11 cellular contexts compared by ENCODE assay signal in genomic region chr6:14089224-14089623, GRCh38. TPM values are rescaled to one million over a fixed set of nuclear protein-coding genes. Genes with fewer than 3 reads are reported as not detected.
A peak's percentile ranks its signal among the peaks of the same experiment; 100 is the strongest.
DNase-seq lines count a peak whose midpoint lies in the region; ATAC-seq lines count a peak whose summit lies in the region.
"Had no signal": no experiment of that assay in that cellular context is flagged by ENCODE, and none has a peak within 500 bp of the region (broad histone marks: within the 10 kb centered on the region; RNA-seq: fewer than 3 reads in every experiment).

No MANE protein-coding gene starts in this region.

- H3K27ac Mint-ChIP-seq in activated naive CD8-positive, alpha-beta T cell treated with anti-CD3 and anti-CD28 coated beads, Interleukin-2, amount 50 U/mL, for 24 hours, result no peak overlapping the region
- H3K27ac Mint-ChIP-seq in activated naive CD8-positive, alpha-beta T cell treated with anti-CD3 and anti-CD28 coated beads for 36 hours, result no peak overlapping the region

- peaks cover 53% of the 10 kb centered on the region for H3K4me1 Mint-ChIP-seq in activated naive CD8-positive, alpha-beta T cell treated with anti-CD3 and anti-CD28 coated beads, Interleukin-2, amount 50 U/mL, for 24 hours
- peaks cover 31% of the 10 kb centered on the region for H3K4me1 Mint-ChIP-seq in activated naive CD8-positive, alpha-beta T cell treated with anti-CD3 and anti-CD28 coated beads for 36 hours

- ATAC-seq in activated naive CD8-positive, alpha-beta T cell treated with anti-CD3 and anti-CD28 coated beads, Interleukin-2, amount 50 U/mL, for 24 hours, result peak; percentile 39
- ATAC-seq in GM21786 (IDR thresholded peaks at IDR 0.05; ENCODE audit: unreplicated experiment) (peak; percentile 45), HG03378 (IDR thresholded peaks at IDR 0.05; ENCODE audit: unreplicated experiment) (peak; percentile 46)

- H3K36me3 Mint-ChIP-seq in activated naive CD8-positive, alpha-beta T cell treated with anti-CD3 and anti-CD28 coated beads, Interleukin-2, amount 50 U/mL, for 24 hours (ENCODE audit: low read depth), result no peaks in the 10 kb centered on the region
- H3K36me3 Mint-ChIP-seq in activated naive CD8-positive, alpha-beta T cell treated with anti-CD3 and anti-CD28 coated beads for 36 hours, result peaks cover 6% of the 10 kb centered on the region

- intact Hi-C loops in head of caudate nucleus (cut with DNase I), result no loop called here

- H3K9me3 Mint-ChIP-seq in activated naive CD8-positive, alpha-beta T cell treated with anti-CD3 and anti-CD28 coated beads, Interleukin-2, amount 50 U/mL, for 24 hours, result no peaks in the 10 kb centered on the region
- H3K9me3 Mint-ChIP-seq in activated naive CD8-positive, alpha-beta T cell treated with anti-CD3 and anti-CD28 coated beads for 36 hours, result peaks cover 9% of the 10 kb centered on the region

- H3K4me3 Mint-ChIP-seq in activated naive CD8-positive, alpha-beta T cell treated with anti-CD3 and anti-CD28 coated beads, Interleukin-2, amount 50 U/mL, for 24 hours, result no peak overlapping the region
- no peak overlapping the region for H3K4me3 Mint-ChIP-seq in activated naive CD8-positive, alpha-beta T cell treated with anti-CD3 and anti-CD28 coated beads for 36 hours

- DNase-seq in activated naive CD8-positive, alpha-beta T cell treated with anti-CD3 and anti-CD28 coated beads, Interleukin-2, amount 50 U/mL, for 24 hours, result no peak
- no peak for DNase-seq in activated naive CD8-positive, alpha-beta T cell treated with anti-CD3 and anti-CD28 coated beads for 36 hours
- no peak for DNase-seq in head of caudate nucleus
- no peak for DNase-seq in cerebellar cortex (ENCODE audit: low spot score)
- no peak for DNase-seq in midbrain (lab: John Stamatoyannopoulos, UW)
- DNase-seq in activated CD4-positive, alpha-beta T cell treated with anti-CD3 and anti-CD28 coated beads for 4 hours, result no peak
- DNase-seq: ACHN, dorsolateral prefrontal cortex, NCI-H2227 treated with DMSO at 0.1 percent for 48 hours had no signal

- H3K27me3 Mint-ChIP-seq in activated naive CD8-positive, alpha-beta T cell treated with anti-CD3 and anti-CD28 coated beads, Interleukin-2, amount 50 U/mL, for 24 hours, result peaks cover 4% of the 10 kb centered on the region
- peaks cover 4% of the 10 kb centered on the region for H3K27me3 Mint-ChIP-seq in activated naive CD8-positive, alpha-beta T cell treated with anti-CD3 and anti-CD28 coated beads for 36 hours

RNA-seq across cellular contexts. Expression of gene CD83, which starts 28.3 kb away (rescaled TPM):
- total RNA-seq in activated naive CD8-positive, alpha-beta T cell treated with anti-CD3 and anti-CD28 coated beads for 36 hours, result 10 to 100 TPM; 45.0 to 46.9 TPM
